8 cellular contexts compared by ENCODE assay signal in genomic region chr16:53704445-53704813, GRCh38. TPM values are rescaled to one million over a fixed set of nuclear protein-coding genes. Genes with fewer than 3 reads are reported as not detected.
DNase-seq lines count a peak whose midpoint lies in the region; ATAC-seq and TF ChIP-seq lines count a peak whose summit lies in the region.

No MANE protein-coding gene starts in this region.

- no peak for DNase-seq in natural killer cell treated with Interleukin-12 subunit alpha and Interleukin-12 subunit beta and Interleukin-15 and Interleukin-18, amount 100 ng/mL, for 72 hours (ENCODE audit: low spot score)
- DNase-seq in hippocampal formation (lab: John Stamatoyannopoulos, UW) (no peak), NCI-H446 treated with DMSO at 0.1 percent for 48 hours (lab: John Stamatoyannopoulos, UW) (no peak), GM20000 (ENCODE audit: low spot score) (no peak), omental fat pad (ENCODE audit: low spot score) (no peak)

- TF ChIP-seq CTCF in Loucy (conservative IDR thresholded peaks at IDR 0.05; ENCODE audit: low read length) (no peak), GM20000 (IDR thresholded peaks at IDR 0.05; ENCODE audit: extremely low read depth, missing control alignments) (no peak), omental fat pad (IDR thresholded peaks at IDR 0.05) (no peak)

- intact Hi-C loops in dendritic cell treated with granulocyte-macrophage colony-stimulating factor and Interleukin-4, amounts not matched to agents 40 ng/mL and 50 ng/mL, for 4 days (cut with micrococcal nuclease) = loop anchor here (10.0 kb wide), 1 partner anchor 270 kb away; the partner anchor contains the start of gene RBL2

- no peaks in the 10 kb centered on the region for H3K27me3 ChIP-seq in BLaER1
- no peaks in the 10 kb centered on the region for H3K27me3 ChIP-seq in Loucy (ENCODE audit: insufficient read depth, low read length, poor library complexity, severe bottlenecking)

- peak overlapping the region; percentile 59 for H3K27ac ChIP-seq in BLaER1

- H2AFZ ChIP-seq in Loucy (ENCODE audit: low read length) = peak overlapping the region; percentile 77

- H3K9me3 Mint-ChIP-seq in dendritic cell treated with granulocyte-macrophage colony-stimulating factor and Interleukin-4, amounts not matched to agents 40 ng/mL and 50 ng/mL, for 4 days = no peaks in the 10 kb centered on the region
- H3K9me3 Mint-ChIP-seq in natural killer cell treated with Interleukin-12 subunit alpha and Interleukin-12 subunit beta and Interleukin-15 and Interleukin-18, amount 100 ng/mL, for 72 hours = no peaks in the 10 kb centered on the region

- peak overlapping the region; percentile 83 for H3K27ac Mint-ChIP-seq in dendritic cell treated with granulocyte-macrophage colony-stimulating factor and Interleukin-4, amounts not matched to agents 40 ng/mL and 50 ng/mL, for 4 days
- peak overlapping the region; percentile 72 to 89 for H3K27ac Mint-ChIP-seq in natural killer cell treated with Interleukin-12 subunit alpha and Interleukin-12 subunit beta and Interleukin-15 and Interleukin-18, amount 100 ng/mL, for 72 hours

- no peaks in the 10 kb centered on the region for H3K9me2 ChIP-seq in Loucy (replicated peaks; ENCODE audit: low read depth, low read length)

- no peaks in the 10 kb centered on the region; the same call in 1 of the 2 replicates for H3F3A ChIP-seq in Loucy (ENCODE audit: low read depth)

- H4K20me1 ChIP-seq in BLaER1 (no peaks in the 10 kb centered on the region), Loucy (ENCODE audit: insufficient read depth, low read length, poor library complexity, severe bottlenecking) (no peaks in the 10 kb centered on the region)

- 0 out of 2 replicates have a peak, but pooled peaks cover 3% of the 10 kb centered on the region for H3K9me3 ChIP-seq in BLaER1
- H3K9me3 ChIP-seq in Loucy (ENCODE audit: insufficient read depth, low read depth, low read length) = no peaks in the 10 kb centered on the region

- peaks cover 31% of the 10 kb centered on the region for H3K4me1 Mint-ChIP-seq in dendritic cell treated with granulocyte-macrophage colony-stimulating factor and Interleukin-4, amounts not matched to agents 40 ng/mL and 50 ng/mL, for 4 days (ENCODE audit: low read depth)
- peaks cover 25 to 28% of the 10 kb centered on the region in 2 donors for H3K4me1 Mint-ChIP-seq in natural killer cell treated with Interleukin-12 subunit alpha and Interleukin-12 subunit beta and Interleukin-15 and Interleukin-18, amount 100 ng/mL, for 72 hours (ENCODE audit: low read depth in 2 of 2)

- peak overlapping the region; percentile 88 for H3K4me3 Mint-ChIP-seq in dendritic cell treated with granulocyte-macrophage colony-stimulating factor and Interleukin-4, amounts not matched to agents 40 ng/mL and 50 ng/mL, for 4 days
- H3K4me3 Mint-ChIP-seq in natural killer cell treated with Interleukin-12 subunit alpha and Interleukin-12 subunit beta and Interleukin-15 and Interleukin-18, amount 100 ng/mL, for 72 hours = peak overlapping the region; percentile 94

- H3K4me1 ChIP-seq in BLaER1 = peaks cover 36% of the 10 kb centered on the region
- H3K4me1 ChIP-seq in Loucy (ENCODE audit: insufficient read depth, low read length, poor library complexity, severe bottlenecking) = peaks cover 31% of the 10 kb centered on the region

- no peak for ATAC-seq in natural killer cell treated with Interleukin-12 subunit alpha and Interleukin-12 subunit beta and Interleukin-15 and Interleukin-18, amount 100 ng/mL, for 72 hours
- no peak for ATAC-seq in omental fat pad (ENCODE audit: low FRiP score)

- H3K36me3 ChIP-seq in BLaER1 (0 out of 2 replicates have a peak, but pooled peaks cover 22% of the 10 kb centered on the region), Loucy (ENCODE audit: insufficient read depth, low read length) (no peaks in the 10 kb centered on the region)

- H3K36me3 Mint-ChIP-seq in dendritic cell treated with granulocyte-macrophage colony-stimulating factor and Interleukin-4, amounts not matched to agents 40 ng/mL and 50 ng/mL, for 4 days (ENCODE audit: low read depth) = peaks cover 7% of the 10 kb centered on the region
- no peaks in the 10 kb centered on the region for H3K36me3 Mint-ChIP-seq in natural killer cell treated with Interleukin-12 subunit alpha and Interleukin-12 subunit beta and Interleukin-15 and Interleukin-18, amount 100 ng/mL, for 72 hours

- peak overlapping the region; percentile 76 for H3K4me3 ChIP-seq in BLaER1
- peak overlapping the region; percentile 87 for H3K4me3 ChIP-seq in Loucy (ENCODE audit: low read length, poor library complexity, severe bottlenecking)

- H3K79me2 ChIP-seq in Loucy (ENCODE audit: insufficient read depth, low read length) = peaks cover 51% of the 10 kb centered on the region

- H3K27me3 Mint-ChIP-seq in dendritic cell treated with granulocyte-macrophage colony-stimulating factor and Interleukin-4, amounts not matched to agents 40 ng/mL and 50 ng/mL, for 4 days = no peaks in the 10 kb centered on the region
- no peaks in the 10 kb centered on the region for H3K27me3 Mint-ChIP-seq in natural killer cell treated with Interleukin-12 subunit alpha and Interleukin-12 subunit beta and Interleukin-15 and Interleukin-18, amount 100 ng/mL, for 72 hours

- H3K4me2 ChIP-seq in BLaER1 (peak overlapping the region; percentile 84), Loucy (ENCODE audit: low read depth, low read length, poor library complexity, severe bottlenecking) (peak overlapping the region; percentile 88)

- H3K9ac ChIP-seq in BLaER1 = peak overlapping the region; percentile 75
- H3K9ac ChIP-seq in Loucy (ENCODE audit: low read depth, low read length, poor library complexity, severe bottlenecking) = peak overlapping the region; percentile 72

RNA-seq across cellular contexts. Expression of gene FTO, which starts 0.5 kb away (rescaled TPM):
- 10 to 100 TPM; 55.4 to 57.4 TPM for total RNA-seq in natural killer cell treated with Interleukin-12 subunit alpha and Interleukin-12 subunit beta and Interleukin-15 and Interleukin-18, amount 100 ng/mL, for 72 hours
- 10 to 100 TPM; 70.9 to 89.7 (median 86.8) TPM for total RNA-seq in omental fat pad

RNA-seq across cellular contexts. Expression of gene RPGRIP1L, which starts 0.8 kb away (rescaled TPM):
- total RNA-seq in natural killer cell treated with Interleukin-12 subunit alpha and Interleukin-12 subunit beta and Interleukin-15 and Interleukin-18, amount 100 ng/mL, for 72 hours = 1 to 10 TPM; 7.6 to 7.8 TPM
- total RNA-seq in omental fat pad = 1 to 10 TPM; 3.2 to 5.0 (median 4.1) TPM
